21 cellular contexts compared by ENCODE assay signal in genomic region chr17:80445152-80446110, GRCh38.
A peak's percentile ranks its signal among the peaks of the same experiment; 100 is the strongest.
DNase-seq lines count a peak whose midpoint lies in the region; TF ChIP-seq lines count a peak whose summit lies in the region.
"Had no signal": no experiment of that assay in that cellular context is flagged by ENCODE, and none has a peak within 500 bp of the region (broad histone marks: within the 10 kb centered on the region; RNA-seq: fewer than 3 reads in every experiment).

No MANE protein-coding gene starts in this region.

- POLR2A ChIA-PET in GM10248 (lab: Yijun Ruan, JAX): no interaction called here

- DNase-seq in NCI-H1436 (lab: John Stamatoyannopoulos, UW) (peak; percentile 70), NCI-H1436 treated with DMSO at 0.1 percent for 48 hours (lab: John Stamatoyannopoulos, UW) (no peak), NCI-H2171 treated with DMSO at 0.1 percent for 48 hours (lab: John Stamatoyannopoulos, UW) (peak; percentile 94), anterior cingulate cortex (lab: John Stamatoyannopoulos, UW) (peak in 39 of 58 donors; percentile 6 to 84 (median 42)), putamen (ENCODE audit: low spot score) (peak; percentile 45), DMS53 (lab: John Stamatoyannopoulos, UW) (no peak), COR-L47 (lab: John Stamatoyannopoulos, UW) (no peak), GM10248 (ENCODE audit: extremely low spot score) (no peak)
- DNase-seq: activated CD4-positive, alpha-beta T cell treated with anti-CD3 and anti-CD28 coated beads, Interleukin-2, amount 10 ng/mL, durations not matched to agents 7 days and 5 days; activated gamma-delta T cell; activated T-cell treated with anti-CD3 and anti-CD28 coated beads, Interleukin-2, amount 50 U/mL, for 24 hours; CD4-positive, CD25-positive, alpha-beta regulatory T cell; central memory CD4-positive, alpha-beta T cell; dermis blood vessel endothelial cell; esophagus squamous epithelium; MM.1S; NCI-H1417 treated with DMSO at 0.1 percent for 48 hours; NCI-H774; Right ventricle myocardium superior; sigmoid colon; stimulated activated naive CD4-positive, alpha-beta T cell treated with Interleukin-2 at 50 U/mL for 16 hours had no signal

- CTCF ChIA-PET in GM10248 (lab: Yijun Ruan, JAX): no interaction called here

- TF ChIP-seq CTCF in GM10248 (IDR thresholded peaks at IDR 0.05; ENCODE audit: control extremely low read depth, extremely low read depth, low read depth, missing control alignments): no peak

Comparison
In these comparisons a context has a peak if more than half of its experiments do, and no peak if none do; other contexts are left out.
1. DNase-seq: peak in NCI-H1436 (single experiment), NCI-H2171 treated with DMSO at 0.1 percent for 48 hours (single experiment), anterior cingulate cortex (39 of 58) and putamen (single experiment); none in NCI-H1436 treated with DMSO at 0.1 percent for 48 hours (single experiment), DMS53 (single experiment), COR-L47 (single experiment) and GM10248 (single experiment).